ENCODE assay signal across 8 cellular contexts in genomic region chr2:237744613-237745249, GRCh38. TPM values are rescaled to one million over a fixed set of nuclear protein-coding genes. Genes with fewer than 3 reads are reported as not detected.
DNase-seq lines count a peak whose midpoint lies in the region; ATAC-seq and TF ChIP-seq lines count a peak whose summit lies in the region.

No MANE protein-coding gene starts in this region.

- H3K27me3 Mint-ChIP-seq in H9 (ENCODE audit: low read depth) (no peaks in the 10 kb centered on the region), endodermal cell (ENCODE audit: insufficient read depth) (no peaks in the 10 kb centered on the region)

- no peak overlapping the region for H3K4me3 ChIP-seq in endodermal cell (ENCODE audit: low read length)

- no peaks in the 10 kb centered on the region for H3K9me3 Mint-ChIP-seq in H9
- H3K9me3 Mint-ChIP-seq in endodermal cell, result peaks cover 5% of the 10 kb centered on the region

- H3K9ac ChIP-seq in H9 (ENCODE audit: extremely low read depth, insufficient read length, low read length) (no peak overlapping the region), endodermal cell (ENCODE audit: extremely low read depth, low read length, poor library complexity, severe bottlenecking) (no peak overlapping the region)

- no CpG with 5 or more reads among the region's 18 CpGs for WGBS in H9 (ENCODE audit: extremely low coverage, insufficient read length, low lambda C conversion rate)
- WGBS in endodermal cell (ENCODE audit: insufficient coverage in 1 of 2, insufficient read length in 1 of 2), 2 experiments, result 74 to 90% methylated on average over 5 to 18 of the region's 18 CpGs

- no peaks in the 10 kb centered on the region for H3K27me3 ChIP-seq in H9 (ENCODE audit: insufficient read depth, low read length)
- no peaks in the 10 kb centered on the region for H3K27me3 ChIP-seq in endodermal cell (ENCODE audit: control insufficient read depth, insufficient read depth, low read length, poor library complexity, severe bottlenecking)

- H3K4me1 ChIP-seq in H9 (ENCODE audit: insufficient read depth, low read length) (no peaks in the 10 kb centered on the region; the same call in 1 of the 2 replicates), endodermal cell (ENCODE audit: control insufficient read depth, insufficient read depth, low read length) (peaks cover 25% of the 10 kb centered on the region)

- H3K23ac ChIP-seq in H9 (ENCODE audit: insufficient read length, low read depth, low read length), result no peak overlapping the region

- peak; percentile 96 for TF ChIP-seq CTCF in H9 (conservative IDR thresholded peaks at IDR 0.05)
- TF ChIP-seq CTCF in endodermal cell (conservative IDR thresholded peaks at IDR 0.05), result peak; percentile 98

- H3K14ac ChIP-seq in H9 (ENCODE audit: insufficient read depth, low read length), result no peak overlapping the region

- no peaks in the 10 kb centered on the region for H3K23me2 ChIP-seq in H9 (ENCODE audit: insufficient read length, low read depth, low read length, poor library complexity, severe bottlenecking)

- no peak overlapping the region for H3K4me2 ChIP-seq in H9 (ENCODE audit: insufficient read depth, insufficient read length, low read length)

- H3T11ph ChIP-seq in H9 (ENCODE audit: low read length), result no peak overlapping the region

- H3K4me1 Mint-ChIP-seq in H9 (peaks cover 18 to 25% of the 10 kb centered on the region in 2 experiments), endodermal cell (peaks cover 50% of the 10 kb centered on the region)

- H2BK15ac ChIP-seq in H9 (ENCODE audit: low read depth, low read length), result no peak overlapping the region

- no peak overlapping the region for H2AK5ac ChIP-seq in H9 (ENCODE audit: insufficient read length, low read length)

- H3K4ac ChIP-seq in H9 (ENCODE audit: low read depth, low read length), result no peak overlapping the region

- no peak overlapping the region for H2AFZ ChIP-seq in H9 (ENCODE audit: low read length)

- ATAC-seq in HG02610 (IDR thresholded peaks at IDR 0.05; ENCODE audit: unreplicated experiment), result no peak

- H4K8ac ChIP-seq in H9 (replicated peaks; ENCODE audit: insufficient read length, low read depth, low read length), result no peak overlapping the region

- no peak overlapping the region for H2BK120ac ChIP-seq in H9 (ENCODE audit: low read depth, low read length, poor library complexity, severe bottlenecking)

- no peak overlapping the region for H4K91ac ChIP-seq in H9 (ENCODE audit: insufficient read length, low read depth, low read length)

- H2BK5ac ChIP-seq in H9 (ENCODE audit: insufficient read length, low read length), result no peak overlapping the region

- no peak overlapping the region for H3K4me3 Mint-ChIP-seq in H9
- H3K4me3 Mint-ChIP-seq in endodermal cell, result no peak overlapping the region

- no peak overlapping the region for H3K18ac ChIP-seq in H9 (ENCODE audit: insufficient read length, low read depth, low read length)

- H2BK20ac ChIP-seq in H9 (ENCODE audit: low read depth, low read length, poor library complexity, severe bottlenecking), result no peak overlapping the region

- H3K9me3 ChIP-seq in H9 (ENCODE audit: control insufficient read depth, low read depth, low read length) (no peaks in the 10 kb centered on the region), endodermal cell (ENCODE audit: control insufficient read depth, low read length) (peaks cover 15% of the 10 kb centered on the region)

- no peaks in the 10 kb centered on the region for H3K79me1 ChIP-seq in H9 (ENCODE audit: insufficient read depth, low read depth, low read length, poor library complexity, severe bottlenecking)

- no peaks in the 10 kb centered on the region for H4K20me1 ChIP-seq in H9 (ENCODE audit: control insufficient read depth, insufficient read depth, insufficient read length)

- no peak overlapping the region for H2BK12ac ChIP-seq in H9 (ENCODE audit: insufficient read length, low read depth, low read length)

- H3K27ac Mint-ChIP-seq in H9 (0 out of 7 replicates have a peak overlapping the region, but pooled peaks of 1 of the 3 experiments have one; percentile 44), endodermal cell (no peak overlapping the region)

- H3K27ac ChIP-seq in H9 (ENCODE audit: insufficient read length, low read depth, low read length), result no peak overlapping the region
- H3K27ac ChIP-seq in endodermal cell (ENCODE audit: low read depth, low read length), result no peak overlapping the region

- H4K5ac ChIP-seq in H9 (ENCODE audit: insufficient read length, low read depth, low read length), result no peak overlapping the region

- DNase-seq in COLO668 (lab: John Stamatoyannopoulos, UW; ENCODE audit: unreplicated experiment) (peak; percentile 72), H9 (peak; percentile 75), NCI-H774 (lab: John Stamatoyannopoulos, UW) (peak; percentile 36), endodermal cell (peak; percentile 94), mucosa of gallbladder (ENCODE audit: low spot score) (peak; percentile 77)
- DNase-seq in activated CD8-positive, alpha-beta memory T cell treated with anti-CD3 and anti-CD28 coated beads, Interleukin-2, amount 50 U/mL, for 24 hours (ENCODE audit: extremely low read depth), result peak; percentile 54
- peak; percentile 89 for DNase-seq in stimulated activated CD8-positive, alpha-beta memory T cell treated with anti-CD3 and anti-CD28 coated beads, Interleukin-4, amount 100 ng/mL, for 48 hours

- peaks cover 11 to 17% (median 15%) of the 10 kb centered on the region in 3 experiments; a peak in 6 of 7 replicates for H3K36me3 Mint-ChIP-seq in H9 (ENCODE audit: insufficient read depth in 1 of 3, low read depth in 3 of 3)
- H3K36me3 Mint-ChIP-seq in endodermal cell (ENCODE audit: low read depth), result peaks cover 41% of the 10 kb centered on the region

- H3K36me3 ChIP-seq in endodermal cell (ENCODE audit: control insufficient read depth, insufficient read depth, low read length), result peaks cover 57% of the 10 kb centered on the region

- H3K56ac ChIP-seq in H9 (ENCODE audit: insufficient read length, low read depth, low read length), result no peak overlapping the region

- H3K79me2 ChIP-seq in H9 (ENCODE audit: insufficient read depth, low read length), result no peaks in the 10 kb centered on the region; the same call in 1 of the 2 replicates

RNA-seq across cellular contexts. Expression of gene RBM44, which starts 53.8 kb away (rescaled TPM):
- total RNA-seq in H9 (2021) (0.15 and 0.22 TPM in 2 replicates), endodermal cell (1 to 10 TPM in 1 of 2 donors, under 1 TPM in 1; 0.42 to 1.2 TPM), mucosa of gallbladder (0.55 TPM)
- polyA plus RNA-seq in endodermal cell (2013, experiment 1 of 2), result 0.53 TPM
- 0.62 TPM for polyA plus RNA-seq in endodermal cell (2013, experiment 2 of 2)

Comparison
In these comparisons a context has a peak if more than half of its experiments do, and no peak if none do; other contexts are left out.
1. DNase-seq: peak in every context shown above with its lines; median percentile 94 in endodermal cell; 89 in stimulated activated CD8-positive, alpha-beta memory T cell treated with anti-CD3 and anti-CD28 coated beads, Interleukin-4, amount 100 ng/mL, for 48 hours; 77 in mucosa of gallbladder; 75 in H9; 72 in COLO668; 54 in activated CD8-positive, alpha-beta memory T cell treated with anti-CD3 and anti-CD28 coated beads, Interleukin-2, amount 50 U/mL, for 24 hours; 36 in NCI-H774.